8 cellular contexts compared by ENCODE assay signal in genomic region chr12:120317258-120318105, GRCh38. TPM values are rescaled to one million over a fixed set of nuclear protein-coding genes. Genes with fewer than 3 reads are reported as not detected.
DNase-seq lines count a peak whose midpoint lies in the region; ATAC-seq and TF ChIP-seq lines count a peak whose summit lies in the region.

No MANE protein-coding gene starts in this region.

- in situ Hi-C loops in GM13977 (cut with MboI; ENCODE audit: low pct_unique_long_range_greater_than_20kb, low sequenced_read_pairs, unreplicated experiment): no loop called here

- ATAC-seq in HG02884 (IDR thresholded peaks at IDR 0.05; ENCODE audit: unreplicated experiment) (peak; percentile 93), psoas muscle (peak; percentile 99 to 100 (median 100))

- H3K4me3 Mint-ChIP-seq in T-helper 1 cell treated with Interleukin-12 subunit alpha and Interleukin-12 subunit beta and Interleukin-4 antibody, amounts not matched to agents 30 μg/mL and 1 μg/mL, for 36 hours: peak overlapping the region; percentile 88

- TF ChIP-seq CTCF in GM13977 (IDR thresholded peaks at IDR 0.05; ENCODE audit: extremely low read depth, insufficient read depth, missing control alignments) (peak; percentile 55), right atrium auricular region (IDR thresholded peaks at IDR 0.05) (peak; percentile 35 to 65), psoas muscle (IDR thresholded peaks at IDR 0.05) (peak; percentile 53), uterus (IDR thresholded peaks at IDR 0.05) (peak; percentile 52 to 75 (median 67))

- H3K9me3 ChIP-seq in right atrium auricular region (no peaks in the 10 kb centered on the region), psoas muscle (no peaks in the 10 kb centered on the region), uterus (no peaks in the 10 kb centered on the region)

- H3K4me3 ChIP-seq in right atrium auricular region: peak overlapping the region; percentile 44 to 64
- H3K4me3 ChIP-seq in psoas muscle: peak overlapping the region; percentile 70
- peak overlapping the region; percentile 53 to 55 for H3K4me3 ChIP-seq in uterus

- intact Hi-C loops in psoas muscle (cut with DNase I): no loop called here
- intact Hi-C loops in uterus (cut with DNase I; ENCODE audit: low total_unique reads): loop anchor here (5.0 kb wide), 1 partner anchor 1445 kb away; no protein-coding TSS in a partner anchor

- H3K4me1 ChIP-seq in right atrium auricular region (peaks cover 0 to 6% of the 10 kb centered on the region in 2 donors), psoas muscle (peaks cover 7% of the 10 kb centered on the region), uterus (peaks cover 0 to 4% of the 10 kb centered on the region in 2 donors)

- no peaks in the 10 kb centered on the region for H3K27me3 ChIP-seq in right atrium auricular region
- H3K27me3 ChIP-seq in psoas muscle (ENCODE audit: insufficient read depth in 3 of 3, low read length in 2 of 3): no peaks in the 10 kb centered on the region
- no peaks in the 10 kb centered on the region for H3K27me3 ChIP-seq in uterus

- peaks cover 10% of the 10 kb centered on the region for H3K4me1 Mint-ChIP-seq in T-helper 1 cell treated with Interleukin-12 subunit alpha and Interleukin-12 subunit beta and Interleukin-4 antibody, amounts not matched to agents 30 μg/mL and 1 μg/mL, for 36 hours (ENCODE audit: low read depth)

- WGBS in psoas muscle, 3 donors: 1 to 2% (median 1%) methylated on average over 41 of the region's 41 CpGs

- no peaks in the 10 kb centered on the region for H3K36me3 Mint-ChIP-seq in T-helper 1 cell treated with Interleukin-12 subunit alpha and Interleukin-12 subunit beta and Interleukin-4 antibody, amounts not matched to agents 30 μg/mL and 1 μg/mL, for 36 hours (ENCODE audit: low read depth)

- H3K27ac ChIP-seq in right atrium auricular region: peak overlapping the region; percentile 82 to 87
- H3K27ac ChIP-seq in psoas muscle: peak overlapping the region; percentile 86
- H3K27ac ChIP-seq in uterus: peak overlapping the region; percentile 76 to 84

- no peaks in the 10 kb centered on the region for H3K36me3 ChIP-seq in right atrium auricular region
- peaks cover 0 to 13% of the 10 kb centered on the region in 2 donors for H3K36me3 ChIP-seq in psoas muscle (ENCODE audit: insufficient read depth in 1 of 2, low read depth in 1 of 2)
- H3K36me3 ChIP-seq in uterus: no peaks in the 10 kb centered on the region

- H3K27ac Mint-ChIP-seq in T-helper 1 cell treated with Interleukin-12 subunit alpha and Interleukin-12 subunit beta and Interleukin-4 antibody, amounts not matched to agents 30 μg/mL and 1 μg/mL, for 36 hours: peak overlapping the region; percentile 91

- peak; percentile 97 for DNase-seq in GM13977 (ENCODE audit: low spot score)
- peak; percentile 99 for DNase-seq in NCI-H146 treated with DMSO at 0.1 percent for 48 hours (lab: John Stamatoyannopoulos, UW; ENCODE audit: unreplicated experiment)
- DNase-seq in anterior cingulate cortex (lab: John Stamatoyannopoulos, UW): peak; percentile 93 to 100 (median 99)
- peak; percentile 100 for DNase-seq in right atrium auricular region (ENCODE audit: low spot score)
- peak; percentile 99 to 100 for DNase-seq in psoas muscle
- DNase-seq in uterus: peak; percentile 99 to 100

- H3K9me3 Mint-ChIP-seq in T-helper 1 cell treated with Interleukin-12 subunit alpha and Interleukin-12 subunit beta and Interleukin-4 antibody, amounts not matched to agents 30 μg/mL and 1 μg/mL, for 36 hours: no peaks in the 10 kb centered on the region

- H3K27me3 Mint-ChIP-seq in T-helper 1 cell treated with Interleukin-12 subunit alpha and Interleukin-12 subunit beta and Interleukin-4 antibody, amounts not matched to agents 30 μg/mL and 1 μg/mL, for 36 hours (ENCODE audit: low read depth): no peaks in the 10 kb centered on the region

- peak; percentile 91 to 93 for TF ChIP-seq POLR2A in uterus (IDR thresholded peaks at IDR 0.05)

RNA-seq across cellular contexts. Expression of gene PLA2G1B, which starts 10.1 kb away (rescaled TPM):
- total RNA-seq in right atrium auricular region: not detected
- total RNA-seq in psoas muscle: 1 to 10 TPM in 1 of 4 donors, not detected in 3; 1.0 TPM
- under 1 TPM in 2 of 3 donors, not detected in 1; 0.39 to 0.81 TPM for polyA plus RNA-seq in psoas muscle
- not detected for total RNA-seq in uterus

RNA-seq across cellular contexts. Expression of gene SIRT4, which starts 15.4 kb away (rescaled TPM):
- total RNA-seq in right atrium auricular region (1 to 10 TPM; 3.1 to 5.6 TPM), psoas muscle (1 to 10 TPM; 2.3 to 7.7 (median 4.8) TPM), uterus (1 to 10 TPM in 3 of 4 donors, not detected in 1; 1.2 to 4.1 (median 1.5) TPM)
- 10 to 100 TPM in 1 of 3 donors, 1 to 10 TPM in 2; 3.4 to 10.7 (median 5.4) TPM for polyA plus RNA-seq in psoas muscle

RNA-seq across cellular contexts. Expression of gene RNU4-1, which starts 24.4 kb away (rescaled TPM):
- total RNA-seq in right atrium auricular region (not detected), psoas muscle (1,000 to 10,000 TPM; 1,144 to 3,144 (median 2,601) TPM), uterus (1,000 to 10,000 TPM in 1 of 4 donors, under 1 TPM in 3; under 0.01 to 2,308 (median under 0.01) TPM)
- not detected for polyA plus RNA-seq in psoas muscle

RNA-seq across cellular contexts. Expression of gene RNU4-2, which starts 25.8 kb away (rescaled TPM):
- total RNA-seq in right atrium auricular region: not detected
- total RNA-seq in psoas muscle: over 10,000 TPM in 3 of 4 donors, 1,000 to 10,000 TPM in 1; 9,511 to 17,387 (median 16,401) TPM
- polyA plus RNA-seq in psoas muscle: not detected
- total RNA-seq in uterus: over 10,000 TPM in 1 of 4 donors, under 1 TPM in 3; under 0.01 to 24,687 (median under 0.01) TPM

RNA-seq across cellular contexts. Expression of gene MSI1, which starts 51.5 kb away (rescaled TPM):
- total RNA-seq in right atrium auricular region (1 to 10 TPM in 1 of 2 donors, under 1 TPM in 1; 0.93 to 2.9 TPM), psoas muscle (under 1 TPM in 2 of 4 donors, not detected in 2; 0.06 to 0.20 TPM), uterus (10 to 100 TPM in 1 of 4 donors, 1 to 10 TPM in 1, under 1 TPM in 1, not detected in 1; 0.29 to 12.0 (median 2.9) TPM)
- under 1 TPM in 2 of 3 donors, not detected in 1; 0.03 to 0.04 TPM for polyA plus RNA-seq in psoas muscle

Comparison
In these comparisons a context has a peak if more than half of its experiments do, and no peak if none do; other contexts are left out.
1. Peak in every context shown above with its lines: DNase-seq, ATAC-seq, H3K4me3 ChIP-seq and H3K27ac ChIP-seq.